ENCODE assay signal across 22 cellular contexts in the genomic region with DNA sequence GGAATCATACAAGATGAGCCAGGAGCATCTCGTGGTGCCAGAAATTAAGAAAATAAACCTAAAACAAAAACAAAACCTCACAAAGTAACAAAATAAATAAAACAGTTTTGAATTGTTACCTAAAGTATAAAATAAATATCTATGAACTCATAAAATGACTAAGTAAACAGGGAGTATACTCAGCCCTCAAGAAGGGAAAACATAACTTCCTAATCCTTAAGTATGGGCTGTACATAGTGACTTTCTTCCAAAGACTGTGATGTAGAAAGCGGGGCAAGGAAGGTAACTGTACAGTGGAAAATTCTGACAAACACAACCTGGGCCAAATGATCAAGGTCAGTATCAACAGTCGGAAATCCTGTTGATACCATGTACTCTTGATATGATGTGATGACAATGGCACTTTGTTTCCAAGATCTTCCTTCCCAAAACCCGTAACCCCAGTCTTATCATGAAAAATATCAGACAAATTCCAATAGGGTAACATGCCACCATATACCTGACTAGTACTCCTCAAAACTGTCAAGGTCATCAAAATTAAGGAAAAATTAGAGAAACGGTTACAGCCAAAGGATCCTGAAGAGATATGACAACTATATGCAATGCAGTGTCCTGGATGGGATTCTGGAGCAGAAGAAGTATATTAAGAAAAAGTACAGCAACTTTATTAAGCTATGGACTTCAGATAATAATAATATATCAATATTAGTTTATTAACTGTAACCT.
"Had no signal": no experiment of that assay in that cellular context is flagged by ENCODE, and none has a peak within 500 bp of the region (broad histone marks: within the 10 kb centered on the region; RNA-seq: fewer than 3 reads in every experiment).

No MANE protein-coding gene starts in this region.

- DNase-seq: MG63, NCI-H1092, NCI-H1105 treated with DMSO at 0.1 percent for 48 hours, NCI-H1417 treated with DMSO at 0.1 percent for 48 hours, NCI-H146, NCI-H1694 treated with DMSO at 0.1 percent for 48 hours, NCI-H1930, NCI-H2081, NCI-H2107, NCI-H2227 treated with DMSO at 0.1 percent for 48 hours, NCI-H446, NCI-H510A, NCI-H524 treated with DMSO at 0.1 percent for 48 hours, NCI-H69, NCI-H774, SHP77 treated with DMSO at 0.1 percent for 48 hours, SJCRH30 had no signal

- H3K4me3 ChIP-seq: MG63, SJCRH30 had no signal

- H3K36me3 ChIP-seq: MG63, SJCRH30 had no signal

- H3K27me3 ChIP-seq: MG63, SJCRH30 had no signal

- FAIRE-seq: HTR-8/SVneo had no signal

- ATAC-seq: Panc1, Right ventricle myocardium inferior had no signal

- H3K4me1 ChIP-seq: SJCRH30 had no signal

- H3K4me2 ChIP-seq: KMS-11 had no signal

- H3K9ac ChIP-seq: KMS-11 had no signal

- H3K9me3 ChIP-seq: MG63, SJCRH30 had no signal

- H3K27ac ChIP-seq: HL-60, KMS-11, SJCRH30 had no signal
